14 cellular contexts compared by ENCODE assay signal in genomic region chr20:1818247-1818840, GRCh38.
DNase-seq lines count a peak whose midpoint lies in the region; ATAC-seq and TF ChIP-seq lines count a peak whose summit lies in the region.
"Had no signal": no experiment of that assay in that cellular context is flagged by ENCODE, and none has a peak within 500 bp of the region (broad histone marks: within the 10 kb centered on the region; RNA-seq: fewer than 3 reads in every experiment).

No MANE protein-coding gene starts in this region.

- H3K27ac ChIP-seq in colonic mucosa (peak overlapping the region; percentile 27), temporal lobe (ENCODE audit: low read depth, low read length) (peak overlapping the region; percentile 96)

- H3K4me3 ChIP-seq in colonic mucosa, result no peak overlapping the region

- H3K9me3 ChIP-seq in colonic mucosa, result no peaks in the 10 kb centered on the region

- H3K4me1 Mint-ChIP-seq in activated naive CD8-positive, alpha-beta T cell (ENCODE audit: low read depth), result peaks cover 28% of the 10 kb centered on the region
- H3K4me1 Mint-ChIP-seq in activated naive CD8-positive, alpha-beta T cell treated with anti-CD3 and anti-CD28 coated beads, Interleukin-2, amount 50 U/mL, for 24 hours, result peaks cover 17% of the 10 kb centered on the region
- peaks cover 30 to 48% (median 46%) of the 10 kb centered on the region in 3 donors for H3K4me1 Mint-ChIP-seq in naive B cell

- peaks cover 14% of the 10 kb centered on the region for H3K9me3 Mint-ChIP-seq in activated naive CD8-positive, alpha-beta T cell (ENCODE audit: low read depth)
- peaks cover 23% of the 10 kb centered on the region for H3K9me3 Mint-ChIP-seq in activated naive CD8-positive, alpha-beta T cell treated with anti-CD3 and anti-CD28 coated beads, Interleukin-2, amount 50 U/mL, for 24 hours
- H3K9me3 Mint-ChIP-seq in naive B cell, result peaks cover 14 to 25% (median 21%) of the 10 kb centered on the region in 7 donors

- peak overlapping the region; percentile 14 for H3K4me3 Mint-ChIP-seq in activated naive CD8-positive, alpha-beta T cell
- H3K4me3 Mint-ChIP-seq in activated naive CD8-positive, alpha-beta T cell treated with anti-CD3 and anti-CD28 coated beads, Interleukin-2, amount 50 U/mL, for 24 hours, result no peak overlapping the region
- H3K4me3 Mint-ChIP-seq in naive B cell, result peak overlapping the region in 2 of 8 donors; percentile 11 to 17
- H3K4me3 Mint-ChIP-seq: activated CD4-positive, alpha-beta T cell treated with anti-CD3 and anti-CD28 coated beads, Interleukin-2, amount 10 ng/mL, durations not matched to agents 24 days and 14 days; activated T-cell treated with anti-CD3 and anti-CD28 coated beads, Interleukin-2, amount 50 U/mL, for 72 hours had no signal

- no peaks in the 10 kb centered on the region for H3K4me1 ChIP-seq in colonic mucosa

- peaks cover 5% of the 10 kb centered on the region for H3K36me3 Mint-ChIP-seq in activated naive CD8-positive, alpha-beta T cell
- peaks cover 3% of the 10 kb centered on the region for H3K36me3 Mint-ChIP-seq in activated naive CD8-positive, alpha-beta T cell treated with anti-CD3 and anti-CD28 coated beads, Interleukin-2, amount 50 U/mL, for 24 hours (ENCODE audit: low read depth)
- H3K36me3 Mint-ChIP-seq in naive B cell, result peaks cover 0 to 31% of the 10 kb centered on the region in 2 donors

- H3K27ac Mint-ChIP-seq in activated naive CD8-positive, alpha-beta T cell, result no peak overlapping the region
- no peak overlapping the region for H3K27ac Mint-ChIP-seq in activated naive CD8-positive, alpha-beta T cell treated with anti-CD3 and anti-CD28 coated beads, Interleukin-2, amount 50 U/mL, for 24 hours
- peak overlapping the region in 4 of 6 donors; percentile 12 to 86 (median 50) for H3K27ac Mint-ChIP-seq in naive B cell
- H3K27ac Mint-ChIP-seq: activated CD4-positive, alpha-beta T cell treated with anti-CD3 and anti-CD28 coated beads, Interleukin-2, amount 10 ng/mL, durations not matched to agents 24 days and 14 days; activated T-cell treated with anti-CD3 and anti-CD28 coated beads, Interleukin-2, amount 50 U/mL, for 72 hours had no signal

- no peaks in the 10 kb centered on the region for H3K36me3 ChIP-seq in colonic mucosa

- TF ChIP-seq CTCF in colonic mucosa (IDR thresholded peaks at IDR 0.05), result no peak

- intact Hi-C loops in colonic mucosa (cut with DNase I), result no loop called here

- DNase-seq in activated naive CD8-positive, alpha-beta T cell treated with anti-CD3 and anti-CD28 coated beads, Interleukin-2, amount 50 U/mL, for 24 hours, result no peak
- DNase-seq in colonic mucosa (no peak), naive B cell (no peak), cerebellar nuclear complex (lab: John Stamatoyannopoulos, UW) (no peak), NCI-H1436 (lab: John Stamatoyannopoulos, UW) (no peak)
- DNase-seq: activated CD4-positive, alpha-beta T cell treated with anti-CD3 and anti-CD28 coated beads, Interleukin-2, amount 10 ng/mL, durations not matched to agents 24 days and 14 days; activated T-cell treated with anti-CD3 and anti-CD28 coated beads, Interleukin-2, amount 50 U/mL, for 72 hours; Calu3; NCI-H226 had no signal

- ATAC-seq in activated naive CD8-positive, alpha-beta T cell treated with anti-CD3 and anti-CD28 coated beads, Interleukin-2, amount 50 U/mL, for 24 hours, result no peak
- ATAC-seq in naive B cell (ENCODE audit: low read depth in 2 of 2) (no peak), HG03095 (IDR thresholded peaks at IDR 0.05; ENCODE audit: unreplicated experiment) (no peak)
- ATAC-seq: activated T-cell treated with anti-CD3 and anti-CD28 coated beads, Interleukin-2, amount 50 U/mL, for 72 hours; HCT116; Panc1 had no signal

- H3K27me3 Mint-ChIP-seq in activated naive CD8-positive, alpha-beta T cell, result peaks cover 46% of the 10 kb centered on the region
- H3K27me3 Mint-ChIP-seq in activated naive CD8-positive, alpha-beta T cell treated with anti-CD3 and anti-CD28 coated beads, Interleukin-2, amount 50 U/mL, for 24 hours, result peaks cover 52% of the 10 kb centered on the region
- H3K27me3 Mint-ChIP-seq in naive B cell, result peaks cover 28 to 35% (median 32%) of the 10 kb centered on the region in 3 donors

- H3K9ac ChIP-seq in colonic mucosa (ENCODE audit: low read depth in 2 of 2, low read length in 2 of 2), result no peak overlapping the region

- H3K27me3 ChIP-seq in colonic mucosa, result no peaks in the 10 kb centered on the region

Comparison
In these comparisons a context has a peak if more than half of its experiments do, and no peak if none do; other contexts are left out.
1. H3K27ac Mint-ChIP-seq: peak in naive B cell (4 of 6); none in activated naive CD8-positive, alpha-beta T cell (single experiment) and activated naive CD8-positive, alpha-beta T cell treated with anti-CD3 and anti-CD28 coated beads, Interleukin-2, amount 50 U/mL, for 24 hours (single experiment).